12 cellular contexts compared by ENCODE assay signal in the genomic region with DNA sequence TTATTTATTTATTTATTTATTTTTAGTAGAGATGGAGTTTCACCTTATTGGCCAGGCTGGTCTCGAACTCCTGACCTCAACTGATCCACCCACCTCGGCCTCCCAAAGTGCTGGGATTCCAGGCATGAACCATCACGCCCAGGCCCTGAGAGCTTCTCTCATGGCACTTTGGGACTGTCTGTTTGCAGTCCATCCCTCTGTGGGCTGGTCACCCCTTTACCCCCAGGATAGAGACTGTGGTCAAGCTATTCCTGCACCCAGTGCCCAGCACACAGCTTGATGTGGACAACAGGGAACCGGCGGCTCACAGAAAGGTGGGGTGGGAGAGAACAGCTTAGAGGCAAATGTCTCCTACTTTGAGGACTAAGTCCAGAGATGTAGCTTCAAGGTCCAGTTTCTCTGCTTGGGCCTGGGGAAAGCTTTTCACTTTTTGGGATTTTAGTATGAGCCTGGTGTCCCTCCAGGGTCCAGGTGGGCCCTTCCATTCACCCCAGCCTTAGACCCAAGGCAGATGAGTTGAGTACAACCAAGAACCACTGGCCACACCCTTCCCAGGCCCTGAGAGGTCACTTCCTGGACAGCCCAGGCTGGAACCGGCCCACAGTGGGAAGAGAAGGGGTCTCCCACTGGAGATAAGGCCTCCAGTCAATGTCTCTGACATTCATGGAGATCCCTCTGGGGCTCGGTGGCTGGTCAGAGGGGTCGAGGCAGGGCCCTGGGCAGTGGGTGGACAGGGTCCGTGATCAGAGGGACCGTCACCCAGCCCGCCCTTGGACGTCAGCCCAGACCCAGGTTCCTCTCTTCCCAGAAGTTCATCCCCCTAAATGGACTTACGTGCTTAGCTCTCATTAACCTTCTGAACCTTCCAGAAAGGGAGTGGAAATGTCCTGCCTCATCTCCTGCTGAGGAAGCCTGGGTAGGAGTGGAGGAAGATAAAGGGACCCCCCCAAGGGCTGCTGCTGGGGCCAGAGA. TPM values are rescaled to one million over a fixed set of nuclear protein-coding genes. Genes with fewer than 3 reads are reported as not detected.
DNase-seq lines count a peak whose midpoint lies in the region; ATAC-seq, FAIRE-seq and TF ChIP-seq lines count a peak whose summit lies in the region.
"Not testable (repeated sequence)": the region's sequence is repeated elsewhere in the genome, so short reads cannot be mapped to it uniquely, and the experiment has no call there.
"Had no signal": no experiment of that assay in that cellular context is flagged by ENCODE, and none has a peak within 500 bp of the region (broad histone marks: within the 10 kb centered on the region; RNA-seq: fewer than 3 reads in every experiment).

No MANE protein-coding gene starts in this region.

- ATAC-seq in esophagus mucosa (peak; percentile 17), heart left ventricle (peak; percentile 25 to 66 (median 41)), left ventricle myocardium superior (peak; percentile 25), HepG2 (peak; percentile 11), sciatic nerve (peak; percentile 11), aorta (ENCODE audit: low FRiP score) (peak; percentile 22)

- H3K4me2 ChIP-seq in HepG2 (ENCODE audit: low read depth, low read length), result not testable (repeated sequence)

- 94 to 97% (median 96%) methylated on average over 2 to 3 of the region's 13 CpGs; no CpG with 5 or more reads in 1 of the 4 donors for WGBS in heart left ventricle, 4 donors
- WGBS in HepG2 (ENCODE audit: low lambda C conversion rate), result 81% methylated on average over 5 of the region's 13 CpGs
- WGBS in aorta, 2 donors, result 93 to 100% methylated on average over 1 to 3 of the region's 13 CpGs

- H3K4me3 ChIP-seq in heart left ventricle; HepG2 (replicated peaks in 1 of 3; ENCODE audit: insufficient read depth in 1 of 3, low read depth in 2 of 3, low read length in 3 of 3); aorta (ENCODE audit: low read length in 2 of 2): not testable (repeated sequence)

- H3K27me3 ChIP-seq in heart left ventricle; HepG2 (ENCODE audit: control insufficient read depth in 1 of 2, insufficient read depth in 2 of 2, low read length in 2 of 2); aorta (ENCODE audit: control insufficient read depth in 1 of 2, insufficient read depth in 2 of 2, low read length in 1 of 2): not testable (repeated sequence)

- not testable (repeated sequence) for H3K9me3 ChIP-seq in heart left ventricle; HepG2 (ENCODE audit: low read length); aorta (ENCODE audit: control insufficient read depth, low read length)

- not testable (repeated sequence) for TF ChIP-seq RAD21 in HepG2 (CRISPR knock-in tag; IDR thresholded peaks at IDR 0.05)

- not testable (repeated sequence) for H3K27ac Mint-ChIP-seq in activated CD4-positive, alpha-beta T cell treated with anti-CD3 and anti-CD28 coated beads, Interleukin-2, amount 10 ng/mL, durations not matched to agents 24 days and 14 days

- H4K20me1 ChIP-seq in HepG2 (ENCODE audit: insufficient read depth, low read length), result not testable (repeated sequence)

- CTCF ChIA-PET in HepG2 (lab: Yijun Ruan, JAX; ENCODE audit: low intra/inter-chr PET ratio, low total read pairs), result not testable (repeated sequence)

- not testable (repeated sequence) for H3K4me3 Mint-ChIP-seq in activated CD4-positive, alpha-beta T cell treated with anti-CD3 and anti-CD28 coated beads, Interleukin-2, amount 10 ng/mL, durations not matched to agents 24 days and 14 days

- not testable (repeated sequence) for H3K79me2 ChIP-seq in HepG2 (ENCODE audit: insufficient read depth, low read length)

- not testable (repeated sequence) for H3K9ac ChIP-seq in HepG2 (ENCODE audit: insufficient read depth, low read depth, low read length)

- intact Hi-C loops in activated CD4-positive, alpha-beta T cell treated with anti-CD3 and anti-CD28 coated beads, Interleukin-2, amount 10 ng/mL, durations not matched to agents 24 days and 14 days (cut with micrococcal nuclease); heart left ventricle (cut with DNase I); left ventricle myocardium superior (cut with micrococcal nuclease); HepG2 (cut with micrococcal nuclease; ENCODE audit: unreplicated experiment); sciatic nerve (cut with DNase I); aorta (cut with DNase I): not testable (repeated sequence)

- peak overlapping the region in 1 of 12 donors; percentile 19 for H3K27ac ChIP-seq in heart left ventricle
- not testable (repeated sequence) for H3K27ac ChIP-seq in HepG2 (ENCODE audit: extremely low read length, insufficient read depth, low read length); aorta (ENCODE audit: low read depth in 1 of 2, low read length in 2 of 2)

- FAIRE-seq in HepG2 (lab: Jason Lieb, UNC), result not testable (repeated sequence)

- not testable (repeated sequence) for TF ChIP-seq CTCF in heart left ventricle (IDR thresholded peaks at IDR 0.05); HepG2 (CRISPR knock-in tag; IDR thresholded peaks at IDR 0.05)

- not testable (repeated sequence) for H3K4me1 ChIP-seq in heart left ventricle; HepG2 (ENCODE audit: insufficient read depth, low read length); aorta (ENCODE audit: control insufficient read depth in 1 of 2, insufficient read depth in 2 of 2, low read length in 2 of 2)

- not testable (repeated sequence) for TF ChIP-seq EP300 in HepG2 (IDR thresholded peaks at IDR 0.05; ENCODE audit: low read depth in 2 of 2, low read length in 2 of 2); HepG2 (CRISPR knock-in tag; IDR thresholded peaks at IDR 0.05; ENCODE audit: borderline replicate concordance)

- H3K36me3 Mint-ChIP-seq in activated CD4-positive, alpha-beta T cell treated with anti-CD3 and anti-CD28 coated beads, Interleukin-2, amount 10 ng/mL, durations not matched to agents 24 days and 14 days (ENCODE audit: low read depth), result not testable (repeated sequence)

- H3K4me1 Mint-ChIP-seq in activated CD4-positive, alpha-beta T cell treated with anti-CD3 and anti-CD28 coated beads, Interleukin-2, amount 10 ng/mL, durations not matched to agents 24 days and 14 days, result not testable (repeated sequence)

- H3K9me3 Mint-ChIP-seq in activated CD4-positive, alpha-beta T cell treated with anti-CD3 and anti-CD28 coated beads, Interleukin-2, amount 10 ng/mL, durations not matched to agents 24 days and 14 days, result not testable (repeated sequence)

- TF ChIP-seq POLR2A in heart left ventricle (IDR thresholded peaks at IDR 0.05); HepG2 (IDR thresholded peaks at IDR 0.05; ENCODE audit: insufficient read depth in 1 of 2, low read depth in 2 of 2, low read length in 2 of 2): not testable (repeated sequence)

- DNase-seq in activated CD4-positive, alpha-beta T cell treated with anti-CD3 and anti-CD28 coated beads, Interleukin-2, amount 10 ng/mL, durations not matched to agents 24 days and 14 days, result peak; percentile 53
- DNase-seq in activated T-cell treated with anti-CD3 and anti-CD28 coated beads, Interleukin-2, amount 50 U/mL, for 48 hours, result peak; percentile 16 to 19
- DNase-seq in heart left ventricle, result peak in 1 of 5 donors; percentile 5
- not testable (repeated sequence) for DNase-seq in left ventricle myocardium superior; HepG2 (ENCODE audit: low spot score)
- DNase-seq in sciatic nerve (ENCODE audit: low spot score), result peak; percentile 39
- DNase-seq in aorta, result peak in 1 of 2 donors; percentile 13

- H3K36me3 ChIP-seq in heart left ventricle; HepG2 (replicated peaks in 1 of 2; ENCODE audit: control insufficient read depth in 1 of 2, insufficient read depth in 2 of 2, low read length in 2 of 2); aorta (ENCODE audit: control insufficient read depth in 1 of 2, insufficient read depth in 2 of 2, low read length in 1 of 2): not testable (repeated sequence)

- H2AFZ ChIP-seq in HepG2 (ENCODE audit: low read length), result not testable (repeated sequence)

- not testable (repeated sequence) for BruUV-seq in HepG2 (replicated peaks; lab: Mats Ljungman, UMichigan)

- H3K27me3 Mint-ChIP-seq in activated CD4-positive, alpha-beta T cell treated with anti-CD3 and anti-CD28 coated beads, Interleukin-2, amount 10 ng/mL, durations not matched to agents 24 days and 14 days, result not testable (repeated sequence)

- POLR2A ChIA-PET in HepG2 (lab: Yijun Ruan, JAX), result not testable (repeated sequence)

- in situ Hi-C loops in HepG2 (cut with HindIII; ENCODE audit: extremely low pct_ligation_motif_present, low pct_unique_long_range_greater_than_20kb), result not testable (repeated sequence)

RNA-seq across cellular contexts. Expression of a gene that starts 10.5 kb away (rescaled TPM):
- 27.1 and 28.6 TPM in 2 replicates for total RNA-seq in activated CD4-positive, alpha-beta T cell treated with anti-CD3 and anti-CD28 coated beads, Interleukin-2, amount 10 ng/mL, durations not matched to agents 24 days and 14 days
- total RNA-seq in esophagus mucosa, result 2.8 TPM
- total RNA-seq in heart left ventricle, result 10 to 100 TPM in 2 of 9 donors, 1 to 10 TPM in 7; 3.3 to 28.1 (median 7.1) TPM
- polyA plus RNA-seq in heart left ventricle, result 1 to 10 TPM; 2.7 to 3.2 TPM
- 7.5 TPM for total RNA-seq in left ventricle myocardium superior
- total RNA-seq in HepG2 (2016; rRNA removed; fragmentation: Illumina TruSeq; extraction: Trizol), result 0.48 and 0.82 TPM in 2 replicates
- total RNA-seq in HepG2 (2016; cell fraction: cytosol; rRNA removed; fragmentation: Illumina TruSeq; extraction: Trizol; ENCODE audit: low read depth), result 0.40 TPM in 1 of 2 replicates, not detected in the other
- total RNA-seq in HepG2 (2016; cell fraction: insoluble cytoplasmic fraction; rRNA removed; fragmentation: Illumina TruSeq; extraction: Trizol), result 0.48 and 0.54 TPM in 2 replicates
- 0.22 and 0.69 TPM in 2 replicates for total RNA-seq in HepG2 (2016; cell fraction: membrane; rRNA removed; fragmentation: Illumina TruSeq; extraction: Trizol)
- 0.65 and 0.69 TPM in 2 replicates for total RNA-seq in HepG2 (2016; cell fraction: nucleus; rRNA removed; fragmentation: Illumina TruSeq; extraction: Trizol)
- polyA plus RNA-seq in HepG2 (2011; rRNA removed), result 1.3 and 2.6 TPM in 2 replicates
- polyA plus RNA-seq in HepG2 (2011; cell fraction: cytosol; rRNA removed), result 0.49 and 0.63 TPM in 2 replicates
- 9.9 and 11.0 TPM in 2 replicates for polyA plus RNA-seq in HepG2 (2011; cell fraction: nucleus; rRNA removed)
- 2.7 and 2.8 TPM in 2 replicates for polyA plus RNA-seq in HepG2 (2012)
- polyA plus RNA-seq in HepG2 (2016; cell fraction: cytosol; fragmentation: Illumina TruSeq; extraction: Trizol; ENCODE audit: low read depth), result 0.34 and 0.41 TPM in 2 replicates
- 0.11 and 0.87 TPM in 2 replicates for polyA plus RNA-seq in HepG2 (2016; cell fraction: insoluble cytoplasmic fraction; fragmentation: Illumina TruSeq; extraction: Trizol; ENCODE audit: low read depth)
- 0.22 and 0.66 TPM in 2 replicates for polyA plus RNA-seq in HepG2 (2016; cell fraction: membrane; fragmentation: Illumina TruSeq; extraction: Trizol; ENCODE audit: low read depth)
- 0.96 and 1.1 TPM in 2 replicates for polyA plus RNA-seq in HepG2 (2016; cell fraction: nucleus; fragmentation: Illumina TruSeq; extraction: Trizol; ENCODE audit: insufficient read depth, low read depth)
- 1.8 and 5.0 TPM in 2 replicates for polyA minus RNA-seq in HepG2 (2011; rRNA and poly(A)+ RNA removed; ENCODE audit: low replicate concordance)
- polyA minus RNA-seq in HepG2 (2011; cell fraction: cytosol; rRNA and poly(A)+ RNA removed), result 1.1 TPM in 1 of 2 replicates, not detected in the other
- 1.7 and 1.9 TPM in 2 replicates for polyA minus RNA-seq in HepG2 (2011; cell fraction: nucleus; rRNA and poly(A)+ RNA removed)
- total RNA-seq in sciatic nerve, result 59.3 TPM
- 10 to 100 TPM; 44.1 to 81.9 TPM for total RNA-seq in aorta
- polyA plus RNA-seq in aorta, result 10 to 100 TPM; 14.4 to 50.9 TPM

RNA-seq across cellular contexts. Expression of a gene that starts 15.4 kb away (rescaled TPM):
- total RNA-seq in activated CD4-positive, alpha-beta T cell treated with anti-CD3 and anti-CD28 coated beads, Interleukin-2, amount 10 ng/mL, durations not matched to agents 24 days and 14 days, result 14.1 and 19.2 TPM in 2 replicates
- total RNA-seq in esophagus mucosa, result 88.8 TPM
- 10 to 100 TPM in 2 of 9 donors, 1 to 10 TPM in 7; 1.9 to 20.6 (median 5.7) TPM for total RNA-seq in heart left ventricle
- polyA plus RNA-seq in heart left ventricle, result 1 to 10 TPM; 1.2 to 5.8 TPM
- total RNA-seq in left ventricle myocardium superior, result 2.9 TPM
- 0.79 and 2.4 TPM in 2 replicates for total RNA-seq in HepG2 (2016; rRNA removed; fragmentation: Illumina TruSeq; extraction: Trizol)
- not detected in 2 replicates for total RNA-seq in HepG2 (2016; cell fraction: cytosol; rRNA removed; fragmentation: Illumina TruSeq; extraction: Trizol; ENCODE audit: low read depth)
- 0.19 and 2.9 TPM in 2 replicates for total RNA-seq in HepG2 (2016; cell fraction: insoluble cytoplasmic fraction; rRNA removed; fragmentation: Illumina TruSeq; extraction: Trizol)
- 0.76 and 1.4 TPM in 2 replicates for total RNA-seq in HepG2 (2016; cell fraction: membrane; rRNA removed; fragmentation: Illumina TruSeq; extraction: Trizol)
- 3.6 and 5.2 TPM in 2 replicates for total RNA-seq in HepG2 (2016; cell fraction: nucleus; rRNA removed; fragmentation: Illumina TruSeq; extraction: Trizol)
- polyA plus RNA-seq in HepG2 (2011; rRNA removed), result 7.9 and 8.9 TPM in 2 replicates
- 0.47 and 2.3 TPM in 2 replicates for polyA plus RNA-seq in HepG2 (2011; cell fraction: cytosol; rRNA removed)
- polyA plus RNA-seq in HepG2 (2011; cell fraction: nucleus; rRNA removed), result 58.1 and 79.8 TPM in 2 replicates
- polyA plus RNA-seq in HepG2 (2012), result 1.6 and 3.4 TPM in 2 replicates
- polyA plus RNA-seq in HepG2 (2016; cell fraction: cytosol; fragmentation: Illumina TruSeq; extraction: Trizol; ENCODE audit: low read depth), result not detected in 2 replicates
- 1.2 and 1.4 TPM in 2 replicates for polyA plus RNA-seq in HepG2 (2016; cell fraction: insoluble cytoplasmic fraction; fragmentation: Illumina TruSeq; extraction: Trizol; ENCODE audit: low read depth)
- polyA plus RNA-seq in HepG2 (2016; cell fraction: membrane; fragmentation: Illumina TruSeq; extraction: Trizol; ENCODE audit: low read depth), result 0.64 and 1.2 TPM in 2 replicates
- polyA plus RNA-seq in HepG2 (2016; cell fraction: nucleus; fragmentation: Illumina TruSeq; extraction: Trizol; ENCODE audit: insufficient read depth, low read depth), result 45.6 and 53.1 TPM in 2 replicates
- 3.9 and 11.5 TPM in 2 replicates for polyA minus RNA-seq in HepG2 (2011; rRNA and poly(A)+ RNA removed; ENCODE audit: low replicate concordance)
- 1.3 TPM in 1 of 2 replicates, not detected in the other for polyA minus RNA-seq in HepG2 (2011; cell fraction: cytosol; rRNA and poly(A)+ RNA removed)
- polyA minus RNA-seq in HepG2 (2011; cell fraction: nucleus; rRNA and poly(A)+ RNA removed), result 3.0 and 3.2 TPM in 2 replicates
- 31.6 TPM for total RNA-seq in sciatic nerve
- total RNA-seq in aorta, result 10 to 100 TPM; 19.5 to 41.7 TPM
- 10 to 100 TPM in 1 of 2 donors, 1 to 10 TPM in 1; 4.0 to 27.5 TPM for polyA plus RNA-seq in aorta

RNA-seq across cellular contexts. Expression of a gene that starts 22.9 kb away (rescaled TPM):
- total RNA-seq in activated CD4-positive, alpha-beta T cell treated with anti-CD3 and anti-CD28 coated beads, Interleukin-2, amount 10 ng/mL, durations not matched to agents 24 days and 14 days, result 0.19 TPM in 1 of 2 replicates, not detected in the other
- not detected for total RNA-seq in esophagus mucosa
- total RNA-seq in heart left ventricle, result under 1 TPM in 1 of 9 donors, not detected in 8; 0.24 TPM
- polyA plus RNA-seq in heart left ventricle, result under 1 TPM in 1 of 2 donors, not detected in 1; 0.15 TPM
- total RNA-seq in left ventricle myocardium superior, result not detected
- total RNA-seq in HepG2 (2016; rRNA removed; fragmentation: Illumina TruSeq; extraction: Trizol), result not detected in 2 replicates
- total RNA-seq in HepG2 (2016; cell fraction: cytosol; rRNA removed; fragmentation: Illumina TruSeq; extraction: Trizol; ENCODE audit: low read depth), result not detected in 2 replicates
- total RNA-seq in HepG2 (2016; cell fraction: insoluble cytoplasmic fraction; rRNA removed; fragmentation: Illumina TruSeq; extraction: Trizol), result not detected in 2 replicates
- total RNA-seq in HepG2 (2016; cell fraction: membrane; rRNA removed; fragmentation: Illumina TruSeq; extraction: Trizol), result not detected in 2 replicates
- total RNA-seq in HepG2 (2016; cell fraction: nucleus; rRNA removed; fragmentation: Illumina TruSeq; extraction: Trizol), result not detected in 2 replicates
- polyA plus RNA-seq in HepG2 (2011; rRNA removed), result not detected in 2 replicates
- polyA plus RNA-seq in HepG2 (2011; cell fraction: cytosol; rRNA removed), result not detected in 2 replicates
- not detected in 2 replicates for polyA plus RNA-seq in HepG2 (2011; cell fraction: nucleus; rRNA removed)
- polyA plus RNA-seq in HepG2 (2012), result 0.37 and 1.2 TPM in 2 replicates
- not detected in 2 replicates for polyA plus RNA-seq in HepG2 (2016; cell fraction: cytosol; fragmentation: Illumina TruSeq; extraction: Trizol; ENCODE audit: low read depth)
- not detected in 2 replicates for polyA plus RNA-seq in HepG2 (2016; cell fraction: insoluble cytoplasmic fraction; fragmentation: Illumina TruSeq; extraction: Trizol; ENCODE audit: low read depth)
- not detected in 2 replicates for polyA plus RNA-seq in HepG2 (2016; cell fraction: membrane; fragmentation: Illumina TruSeq; extraction: Trizol; ENCODE audit: low read depth)
- polyA plus RNA-seq in HepG2 (2016; cell fraction: nucleus; fragmentation: Illumina TruSeq; extraction: Trizol; ENCODE audit: insufficient read depth, low read depth), result 0.41 TPM in 1 of 2 replicates, not detected in the other
- not detected in 2 replicates for polyA minus RNA-seq in HepG2 (2011; rRNA and poly(A)+ RNA removed; ENCODE audit: low replicate concordance)
- not detected in 2 replicates for polyA minus RNA-seq in HepG2 (2011; cell fraction: cytosol; rRNA and poly(A)+ RNA removed)
- polyA minus RNA-seq in HepG2 (2011; cell fraction: nucleus; rRNA and poly(A)+ RNA removed), result not detected in 2 replicates
- total RNA-seq in sciatic nerve, result 0.31 TPM
- not detected for total RNA-seq in aorta
- not detected for polyA plus RNA-seq in aorta
- total RNA-seq: A172, Caco-2, H1, H9 had no signal
- polyA plus RNA-seq: H1 had no signal

RNA-seq across cellular contexts. Expression of a gene that starts 44.3 kb away (rescaled TPM):
- 49.3 and 50.9 TPM in 2 replicates for total RNA-seq in activated CD4-positive, alpha-beta T cell treated with anti-CD3 and anti-CD28 coated beads, Interleukin-2, amount 10 ng/mL, durations not matched to agents 24 days and 14 days
- total RNA-seq in esophagus mucosa (13.8 TPM), heart left ventricle (10 to 100 TPM in 6 of 9 donors, 1 to 10 TPM in 3; 4.8 to 32.9 (median 12.0) TPM), left ventricle myocardium superior (11.1 TPM), HepG2 (2016; rRNA removed; fragmentation: Illumina TruSeq; extraction: Trizol) (24.0 and 28.0 TPM in 2 replicates), sciatic nerve (64.2 TPM), aorta (10 to 100 TPM; 27.5 to 69.9 TPM)
- polyA plus RNA-seq in heart left ventricle (10 to 100 TPM; 31.7 to 67.7 TPM), HepG2 (2011; rRNA removed) (34.2 and 36.5 TPM in 2 replicates), aorta (10 to 100 TPM; 35.4 to 64.7 TPM)
- 10.8 and 23.0 TPM in 2 replicates for total RNA-seq in HepG2 (2016; cell fraction: cytosol; rRNA removed; fragmentation: Illumina TruSeq; extraction: Trizol; ENCODE audit: low read depth)
- total RNA-seq in HepG2 (2016; cell fraction: insoluble cytoplasmic fraction; rRNA removed; fragmentation: Illumina TruSeq; extraction: Trizol), result 21.8 and 29.9 TPM in 2 replicates
- 17.9 and 21.3 TPM in 2 replicates for total RNA-seq in HepG2 (2016; cell fraction: membrane; rRNA removed; fragmentation: Illumina TruSeq; extraction: Trizol)
- 30.5 and 36.9 TPM in 2 replicates for total RNA-seq in HepG2 (2016; cell fraction: nucleus; rRNA removed; fragmentation: Illumina TruSeq; extraction: Trizol)
- 22.6 and 27.8 TPM in 2 replicates for polyA plus RNA-seq in HepG2 (2011; cell fraction: cytosol; rRNA removed)
- polyA plus RNA-seq in HepG2 (2011; cell fraction: nucleus; rRNA removed), result 62.0 and 82.7 TPM in 2 replicates
- polyA plus RNA-seq in HepG2 (2012), result 27.2 and 53.4 TPM in 2 replicates
- polyA plus RNA-seq in HepG2 (2016; cell fraction: cytosol; fragmentation: Illumina TruSeq; extraction: Trizol; ENCODE audit: low read depth), result 109 and 153 TPM in 2 replicates
- polyA plus RNA-seq in HepG2 (2016; cell fraction: insoluble cytoplasmic fraction; fragmentation: Illumina TruSeq; extraction: Trizol; ENCODE audit: low read depth), result 73.3 and 86.7 TPM in 2 replicates
- 146 and 148 TPM in 2 replicates for polyA plus RNA-seq in HepG2 (2016; cell fraction: membrane; fragmentation: Illumina TruSeq; extraction: Trizol; ENCODE audit: low read depth)
- polyA plus RNA-seq in HepG2 (2016; cell fraction: nucleus; fragmentation: Illumina TruSeq; extraction: Trizol; ENCODE audit: insufficient read depth, low read depth), result 91.6 and 110 TPM in 2 replicates
- polyA minus RNA-seq in HepG2 (2011; rRNA and poly(A)+ RNA removed; ENCODE audit: low replicate concordance), result 31.6 and 86.9 TPM in 2 replicates
- 11.1 and 12.8 TPM in 2 replicates for polyA minus RNA-seq in HepG2 (2011; cell fraction: cytosol; rRNA and poly(A)+ RNA removed)
- polyA minus RNA-seq in HepG2 (2011; cell fraction: nucleus; rRNA and poly(A)+ RNA removed), result 80.6 and 112 TPM in 2 replicates

RNA-seq across cellular contexts. Expression of a gene that starts 49.4 kb away (rescaled TPM):
- 46.8 and 50.8 TPM in 2 replicates for total RNA-seq in activated CD4-positive, alpha-beta T cell treated with anti-CD3 and anti-CD28 coated beads, Interleukin-2, amount 10 ng/mL, durations not matched to agents 24 days and 14 days
- total RNA-seq in esophagus mucosa (38.5 TPM), heart left ventricle (10 to 100 TPM; 34.4 to 72.9 (median 47.4) TPM), left ventricle myocardium superior (49.6 TPM), HepG2 (2016; rRNA removed; fragmentation: Illumina TruSeq; extraction: Trizol) (35.2 and 41.2 TPM in 2 replicates), sciatic nerve (31.6 TPM), aorta (10 to 100 TPM; 29.6 to 35.9 TPM)
- polyA plus RNA-seq in heart left ventricle (100 to 1,000 TPM in 1 of 2 donors, 10 to 100 TPM in 1; 86.3 to 227 TPM), HepG2 (2011; rRNA removed) (62.1 and 71.4 TPM in 2 replicates), aorta (10 to 100 TPM; 90.0 to 92.9 TPM)
- 119 and 146 TPM in 2 replicates for total RNA-seq in HepG2 (2016; cell fraction: cytosol; rRNA removed; fragmentation: Illumina TruSeq; extraction: Trizol; ENCODE audit: low read depth)
- 35.0 and 41.9 TPM in 2 replicates for total RNA-seq in HepG2 (2016; cell fraction: insoluble cytoplasmic fraction; rRNA removed; fragmentation: Illumina TruSeq; extraction: Trizol)
- 82.2 and 106 TPM in 2 replicates for total RNA-seq in HepG2 (2016; cell fraction: membrane; rRNA removed; fragmentation: Illumina TruSeq; extraction: Trizol)
- 40.9 and 44.1 TPM in 2 replicates for total RNA-seq in HepG2 (2016; cell fraction: nucleus; rRNA removed; fragmentation: Illumina TruSeq; extraction: Trizol)
- 81.1 and 104 TPM in 2 replicates for polyA plus RNA-seq in HepG2 (2011; cell fraction: cytosol; rRNA removed)
- 40.7 and 50.5 TPM in 2 replicates for polyA plus RNA-seq in HepG2 (2011; cell fraction: nucleus; rRNA removed)
- polyA plus RNA-seq in HepG2 (2012), result 30.4 and 45.2 TPM in 2 replicates
- polyA plus RNA-seq in HepG2 (2016; cell fraction: cytosol; fragmentation: Illumina TruSeq; extraction: Trizol; ENCODE audit: low read depth), result 314 and 406 TPM in 2 replicates
- polyA plus RNA-seq in HepG2 (2016; cell fraction: insoluble cytoplasmic fraction; fragmentation: Illumina TruSeq; extraction: Trizol; ENCODE audit: low read depth), result 70.0 and 80.5 TPM in 2 replicates
- polyA plus RNA-seq in HepG2 (2016; cell fraction: membrane; fragmentation: Illumina TruSeq; extraction: Trizol; ENCODE audit: low read depth), result 181 and 221 TPM in 2 replicates
- 46.8 and 47.8 TPM in 2 replicates for polyA plus RNA-seq in HepG2 (2016; cell fraction: nucleus; fragmentation: Illumina TruSeq; extraction: Trizol; ENCODE audit: insufficient read depth, low read depth)
- 35.3 and 37.3 TPM in 2 replicates for polyA minus RNA-seq in HepG2 (2011; rRNA and poly(A)+ RNA removed; ENCODE audit: low replicate concordance)
- 6.2 and 9.8 TPM in 2 replicates for polyA minus RNA-seq in HepG2 (2011; cell fraction: cytosol; rRNA and poly(A)+ RNA removed)
- polyA minus RNA-seq in HepG2 (2011; cell fraction: nucleus; rRNA and poly(A)+ RNA removed), result 81.7 and 112 TPM in 2 replicates
